Comparison of ENCODE assay signal across 12 cellular contexts in genomic region chr22:40202225-40202944, GRCh38. TPM values are rescaled to one million over a fixed set of nuclear protein-coding genes. Genes with fewer than 3 reads are reported as not detected.
DNase-seq lines count a peak whose midpoint lies in the region; ATAC-seq and TF ChIP-seq lines count a peak whose summit lies in the region.
"Had no signal": no experiment of that assay in that cellular context is flagged by ENCODE, and none has a peak within 500 bp of the region (broad histone marks: within the 10 kb centered on the region; RNA-seq: fewer than 3 reads in every experiment).

No MANE protein-coding gene starts in this region.

- H3K27me3 ChIP-seq in ascending aorta = no peaks in the 10 kb centered on the region
- no peaks in the 10 kb centered on the region for H3K27me3 ChIP-seq in psoas muscle (ENCODE audit: insufficient read depth in 3 of 3, low read length in 2 of 3)
- H3K27me3 ChIP-seq: heart right ventricle, MG63, ovary had no signal

- peaks cover 61% of the 10 kb centered on the region for H3K4me1 Mint-ChIP-seq in activated CD8-positive, alpha-beta T cell treated with anti-CD3 and anti-CD28 coated beads for 36 hours (ENCODE audit: low read depth)
- peaks cover 36% of the 10 kb centered on the region for H3K4me1 Mint-ChIP-seq in activated CD8-positive, alpha-beta T cell treated with anti-CD3 and anti-CD28 coated beads, Interleukin-2, amount 10 ng/mL, durations not matched to agents 7 days and 5 days (ENCODE audit: low read depth)
- H3K4me1 Mint-ChIP-seq in HFFc6 (ENCODE audit: low read depth) = peaks cover 55% of the 10 kb centered on the region

- intact Hi-C loops in activated CD8-positive, alpha-beta T cell treated with anti-CD3 and anti-CD28 coated beads for 36 hours (cut with micrococcal nuclease) = no loop called here
- intact Hi-C loops in ascending aorta (cut with DNase I) (no loop called here), psoas muscle (cut with DNase I) (no loop called here), Right ventricle myocardium inferior (cut with DNase I) (no loop called here)

- H3K27ac ChIP-seq in ascending aorta (peak overlapping the region; percentile 74 to 82), psoas muscle (peak overlapping the region; percentile 54)
- H3K27ac ChIP-seq: ovary had no signal

- POLR2A ChIA-PET in activated CD8-positive, alpha-beta T cell treated with anti-CD3 and anti-CD28 coated beads for 36 hours (lab: Charles Lee) = interaction anchor here (0.9 to 2.2 kb wide), 5 partner anchors 10 to 85 kb away, joined by 4 to 9 read pairs (median 5); partner anchors contain the start of gene TNRC6B
- POLR2A ChIA-PET in activated CD8-positive, alpha-beta T cell treated with anti-CD3 and anti-CD28 coated beads, Interleukin-2, amount 10 ng/mL, durations not matched to agents 7 days and 5 days (lab: Charles Lee) = interaction anchor here (1.0 kb wide), 1 partner anchor 24 kb away, joined by 4 read pairs; no protein-coding TSS in a partner anchor

- no peaks in the 10 kb centered on the region for H3K9me3 Mint-ChIP-seq in activated CD8-positive, alpha-beta T cell treated with anti-CD3 and anti-CD28 coated beads for 36 hours
- no peaks in the 10 kb centered on the region for H3K9me3 Mint-ChIP-seq in activated CD8-positive, alpha-beta T cell treated with anti-CD3 and anti-CD28 coated beads, Interleukin-2, amount 10 ng/mL, durations not matched to agents 7 days and 5 days (ENCODE audit: insufficient read depth)
- H3K9me3 Mint-ChIP-seq in HFFc6 = no peaks in the 10 kb centered on the region

- no peak for ATAC-seq in activated CD8-positive, alpha-beta T cell treated with anti-CD3 and anti-CD28 coated beads for 36 hours
- no peak for ATAC-seq in activated CD8-positive, alpha-beta T cell treated with anti-CD3 and anti-CD28 coated beads, Interleukin-2, amount 10 ng/mL, durations not matched to agents 7 days and 5 days
- ATAC-seq in psoas muscle (peak in 1 of 4 donors; percentile 13), Right ventricle myocardium inferior (no peak)
- ATAC-seq: heart right ventricle had no signal

- H3K36me3 Mint-ChIP-seq in activated CD8-positive, alpha-beta T cell treated with anti-CD3 and anti-CD28 coated beads for 36 hours (ENCODE audit: low read depth) = no peaks in the 10 kb centered on the region
- H3K36me3 Mint-ChIP-seq in activated CD8-positive, alpha-beta T cell treated with anti-CD3 and anti-CD28 coated beads, Interleukin-2, amount 10 ng/mL, durations not matched to agents 7 days and 5 days (ENCODE audit: low read depth) = peaks cover 29% of the 10 kb centered on the region
- H3K36me3 Mint-ChIP-seq in HFFc6 (ENCODE audit: low read depth) = no peaks in the 10 kb centered on the region; the same call in 1 of the 2 replicates

- peak overlapping the region; percentile 90 for H3K27ac Mint-ChIP-seq in activated CD8-positive, alpha-beta T cell treated with anti-CD3 and anti-CD28 coated beads for 36 hours
- H3K27ac Mint-ChIP-seq in activated CD8-positive, alpha-beta T cell treated with anti-CD3 and anti-CD28 coated beads, Interleukin-2, amount 10 ng/mL, durations not matched to agents 7 days and 5 days = no peak overlapping the region
- no peak overlapping the region; the same call in 1 of the 2 replicates for H3K27ac Mint-ChIP-seq in HFFc6

- TF ChIP-seq CTCF in activated CD8-positive, alpha-beta T cell treated with anti-CD3 and anti-CD28 coated beads for 36 hours (IDR thresholded peaks at IDR 0.05) = no peak
- TF ChIP-seq CTCF in HFFc6 (IDR thresholded peaks at IDR 0.05) = no peak
- TF ChIP-seq CTCF in ascending aorta (IDR thresholded peaks at IDR 0.05) = no peak
- no peak for TF ChIP-seq CTCF in psoas muscle (IDR thresholded peaks at IDR 0.05)

- H3K4me3 Mint-ChIP-seq in activated CD8-positive, alpha-beta T cell treated with anti-CD3 and anti-CD28 coated beads for 36 hours = no peak overlapping the region
- H3K4me3 Mint-ChIP-seq in activated CD8-positive, alpha-beta T cell treated with anti-CD3 and anti-CD28 coated beads, Interleukin-2, amount 10 ng/mL, durations not matched to agents 7 days and 5 days = no peak overlapping the region
- peak overlapping the region; percentile 37; the same call in 1 of the 2 replicates for H3K4me3 Mint-ChIP-seq in HFFc6

- no peaks in the 10 kb centered on the region for H3K27me3 Mint-ChIP-seq in activated CD8-positive, alpha-beta T cell treated with anti-CD3 and anti-CD28 coated beads for 36 hours
- no peaks in the 10 kb centered on the region for H3K27me3 Mint-ChIP-seq in activated CD8-positive, alpha-beta T cell treated with anti-CD3 and anti-CD28 coated beads, Interleukin-2, amount 10 ng/mL, durations not matched to agents 7 days and 5 days (ENCODE audit: low read depth)
- H3K27me3 Mint-ChIP-seq in HFFc6 (ENCODE audit: insufficient read depth) = no peaks in the 10 kb centered on the region

- DNase-seq in activated CD8-positive, alpha-beta T cell treated with anti-CD3 and anti-CD28 coated beads for 36 hours = no peak
- no peak for DNase-seq in activated CD8-positive, alpha-beta T cell treated with anti-CD3 and anti-CD28 coated beads, Interleukin-2, amount 10 ng/mL, durations not matched to agents 7 days and 5 days
- DNase-seq in HFFc6 = no peak
- no peak for DNase-seq in ascending aorta (ENCODE audit: low spot score in 2 of 2)
- DNase-seq in psoas muscle = no peak
- no peak for DNase-seq in SK-N-DZ (ENCODE audit: low spot score)
- DNase-seq in NK-92 (lab: John Stamatoyannopoulos, UW; ENCODE audit: unreplicated experiment) = no peak
- DNase-seq in Right ventricle myocardium inferior (ENCODE audit: missing footprints) = no peak
- DNase-seq: aorta, heart right ventricle, MG63, ovary had no signal

- H3K9me3 ChIP-seq in ascending aorta = no peaks in the 10 kb centered on the region
- no peaks in the 10 kb centered on the region for H3K9me3 ChIP-seq in psoas muscle
- H3K9me3 ChIP-seq: heart right ventricle, MG63, ovary had no signal

- H3K4me3 ChIP-seq in ascending aorta (no peak overlapping the region), psoas muscle (no peak overlapping the region)
- H3K4me3 ChIP-seq: heart right ventricle, MG63, ovary had no signal

- H3K4me1 ChIP-seq in ascending aorta (peaks cover 7 to 47% of the 10 kb centered on the region in 2 donors), psoas muscle (peaks cover 77% of the 10 kb centered on the region)

- CTCF ChIA-PET in activated CD8-positive, alpha-beta T cell treated with anti-CD3 and anti-CD28 coated beads for 36 hours (lab: Charles Lee) = interaction anchor here (0.7 to 2.6 kb wide), 5 partner anchors 9 to 147 kb away, joined by 3 to 13 read pairs (median 3); partner anchors contain the start of genes ADSL and TNRC6B
- CTCF ChIA-PET in activated CD8-positive, alpha-beta T cell treated with anti-CD3 and anti-CD28 coated beads, Interleukin-2, amount 10 ng/mL, durations not matched to agents 7 days and 5 days (lab: Charles Lee) = interaction anchor here (1.1 to 2.0 kb wide), 4 partner anchors 9 to 146 kb away, joined by 4 to 9 read pairs (median 6); partner anchors contain the start of gene TNRC6B

- 66 to 76% (median 68%) methylated on average over 9 of the region's 9 CpGs for WGBS in psoas muscle, 3 donors

- H3K36me3 ChIP-seq in ascending aorta = no peaks in the 10 kb centered on the region
- no peaks in the 10 kb centered on the region for H3K36me3 ChIP-seq in psoas muscle (ENCODE audit: insufficient read depth in 1 of 2, low read depth in 1 of 2)
- H3K36me3 ChIP-seq: heart right ventricle, MG63, ovary had no signal

RNA-seq across cellular contexts. Expression of gene TNRC6B, which starts 24.7 kb away (rescaled TPM):
- 10 to 100 TPM; 42.6 to 45.2 TPM for total RNA-seq in activated CD8-positive, alpha-beta T cell treated with anti-CD3 and anti-CD28 coated beads for 36 hours
- 10 to 100 TPM; 62.9 to 63.3 TPM for total RNA-seq in activated CD8-positive, alpha-beta T cell treated with anti-CD3 and anti-CD28 coated beads, Interleukin-2, amount 10 ng/mL, durations not matched to agents 7 days and 5 days
- total RNA-seq in HFFc6 (2021; fragmentation: NEBNext Ultra II Directional; extraction: Animal tissue kit (Norgen Biotek cat#: 25700)) = 10 to 100 TPM; 30.8 to 36.3 (median 34.3) TPM
- total RNA-seq in ascending aorta (22.4 TPM), psoas muscle (10 to 100 TPM; 27.9 to 49.4 (median 32.6) TPM), Right ventricle myocardium inferior (43.3 TPM)
- 10 to 100 TPM in 1 of 3 donors, 1 to 10 TPM in 2; 2.2 to 17.4 (median 2.5) TPM for polyA plus RNA-seq in psoas muscle
- polyA plus RNA-seq in SK-N-DZ (2014; cell fraction: cytosol; rRNA removed) = 3.6 and 6.3 TPM in 2 replicates
- 4.0 and 5.9 TPM in 2 replicates for polyA plus RNA-seq in SK-N-DZ (2014; cell fraction: nucleus; rRNA removed)
